24 cellular contexts compared by ENCODE assay signal in genomic region chrX:132505116-132505515, GRCh38. TPM values are rescaled to one million over a fixed set of nuclear protein-coding genes. Genes with fewer than 3 reads are reported as not detected.
DNase-seq lines count a peak whose midpoint lies in the region; ATAC-seq, FAIRE-seq and TF ChIP-seq lines count a peak whose summit lies in the region.
"Had no signal": no experiment of that assay in that cellular context is flagged by ENCODE, and none has a peak within 500 bp of the region (broad histone marks: within the 10 kb centered on the region; RNA-seq: fewer than 3 reads in every experiment).

No MANE protein-coding gene starts in this region.

- DNase-seq in GM19239 (ENCODE audit: insufficient read length, low spot score) (no peak), astrocyte (ENCODE audit: low read depth) (no peak), fibroblast of the aortic adventitia (ENCODE audit: low read depth) (peak; percentile 44), skeletal muscle cell (ENCODE audit: low read depth) (peak; percentile 36), 8988T (no peak), occipital lobe (lab: John Stamatoyannopoulos, UW) (no peak)
- DNase-seq in stimulated activated CD4-positive, alpha-beta T cell treated with anti-CD3 and anti-CD28 coated beads, Interleukin-15, amount 100 ng/mL, for 24 hours = no peak
- DNase-seq: activated CD4-positive, alpha-beta T cell treated with anti-CD3 and anti-CD28 coated beads for 4 hours; activated naive CD8-positive, alpha-beta T cell treated with anti-CD3 and anti-CD28 coated beads for 36 hours; AML-193; DND-41; hippocampal formation; kidney; mesendoderm; natural killer cell; NCI-H1092 treated with DMSO at 0.1 percent for 48 hours; NCI-H2081 treated with DMSO at 0.1 percent for 48 hours; NCI-H510A treated with DMSO at 0.1 percent for 48 hours; posterior cingulate gyrus; SW 1271 had no signal

- no peak overlapping the region for H3K4me3 ChIP-seq in astrocyte (ENCODE audit: insufficient read depth, low read depth, low read length)
- H3K4me3 ChIP-seq in fibroblast of the aortic adventitia (ENCODE audit: low read depth, low read length) = no peak overlapping the region
- H3K4me3 ChIP-seq in skeletal muscle cell (ENCODE audit: low read depth, low read length) = no peak overlapping the region
- H3K4me3 ChIP-seq: esophagus muscularis mucosa had no signal

- no peaks in the 10 kb centered on the region for H3K9me3 Mint-ChIP-seq in astrocyte (ENCODE audit: unreplicated experiment)
- H3K9me3 Mint-ChIP-seq: activated naive CD8-positive, alpha-beta T cell treated with anti-CD3 and anti-CD28 coated beads for 36 hours; natural killer cell had no signal

- TF ChIP-seq CTCF in astrocyte (IDR thresholded peaks at IDR 0.05; ENCODE audit: insufficient read depth, low read depth, low read length) (no peak), fibroblast of the aortic adventitia (IDR thresholded peaks at IDR 0.05; ENCODE audit: insufficient read depth, low read length) (no peak)

- no peak for ATAC-seq in HG02610 (IDR thresholded peaks at IDR 0.05; ENCODE audit: unreplicated experiment)
- ATAC-seq: natural killer cell, Right ventricle myocardium inferior had no signal

- no peaks in the 10 kb centered on the region for H3K4me1 Mint-ChIP-seq in astrocyte (ENCODE audit: low read depth, unreplicated experiment)
- H3K4me1 Mint-ChIP-seq: activated naive CD8-positive, alpha-beta T cell treated with anti-CD3 and anti-CD28 coated beads for 36 hours; natural killer cell had no signal

- no peak overlapping the region for H3K4me3 Mint-ChIP-seq in astrocyte (ENCODE audit: unreplicated experiment)
- H3K4me3 Mint-ChIP-seq: activated naive CD8-positive, alpha-beta T cell treated with anti-CD3 and anti-CD28 coated beads for 36 hours; natural killer cell had no signal

- H3K36me3 Mint-ChIP-seq in astrocyte (ENCODE audit: low read depth, unreplicated experiment) = no peaks in the 10 kb centered on the region
- H3K36me3 Mint-ChIP-seq: activated naive CD8-positive, alpha-beta T cell treated with anti-CD3 and anti-CD28 coated beads for 36 hours; natural killer cell had no signal

- no peaks in the 10 kb centered on the region for H3K27me3 Mint-ChIP-seq in astrocyte (ENCODE audit: low read depth, unreplicated experiment)
- H3K27me3 Mint-ChIP-seq: activated naive CD8-positive, alpha-beta T cell treated with anti-CD3 and anti-CD28 coated beads for 36 hours had no signal

- no peaks in the 10 kb centered on the region for H3K27me3 ChIP-seq in astrocyte (ENCODE audit: insufficient read depth, low read length)
- H3K27me3 ChIP-seq: esophagus muscularis mucosa had no signal

- FAIRE-seq in GM19239 (lab: Jason Lieb, UNC) = peak; percentile 33
- peak; percentile 63 for FAIRE-seq in astrocyte (lab: Jason Lieb, UNC)
- FAIRE-seq: kidney, TTC549 had no signal

- no peaks in the 10 kb centered on the region for H3K9me3 ChIP-seq in astrocyte (ENCODE audit: insufficient read depth, low read depth, low read length)
- H3K9me3 ChIP-seq: esophagus muscularis mucosa had no signal

- H3K9ac ChIP-seq in astrocyte (ENCODE audit: low read length) = no peak overlapping the region

- H3K27ac ChIP-seq in astrocyte (ENCODE audit: low read depth, low read length) = no peak overlapping the region
- H3K27ac ChIP-seq: esophagus muscularis mucosa had no signal

- no peaks in the 10 kb centered on the region for H3K4me1 ChIP-seq in astrocyte (ENCODE audit: insufficient read depth, low read length)
- H3K4me1 ChIP-seq: esophagus muscularis mucosa had no signal

- H2AFZ ChIP-seq in astrocyte (ENCODE audit: low read depth, low read length) = no peak overlapping the region

- H3K27ac Mint-ChIP-seq in astrocyte (ENCODE audit: unreplicated experiment) = no peak overlapping the region
- H3K27ac Mint-ChIP-seq: activated naive CD8-positive, alpha-beta T cell treated with anti-CD3 and anti-CD28 coated beads for 36 hours; natural killer cell had no signal

- no peaks in the 10 kb centered on the region for H3K36me3 ChIP-seq in astrocyte (ENCODE audit: insufficient read depth, low read length)
- H3K36me3 ChIP-seq: esophagus muscularis mucosa had no signal

- H3K4me2 ChIP-seq in astrocyte (ENCODE audit: low read length) = no peak overlapping the region

- no peaks in the 10 kb centered on the region for H4K20me1 ChIP-seq in astrocyte (ENCODE audit: insufficient read depth, low read length)

- no peaks in the 10 kb centered on the region for H3K79me2 ChIP-seq in astrocyte (ENCODE audit: insufficient read depth, low read length)

RNA-seq across cellular contexts. Expression of gene MBNL3, which starts 16.3 kb away (rescaled TPM):
- total RNA-seq in astrocyte (3.5 and 4.1 TPM in 2 replicates), fibroblast of the aortic adventitia (ENCODE audit: low replicate concordance) (5.8 and 10.2 TPM in 2 replicates), occipital lobe (2.8 TPM)

Comparison
In these comparisons a context has a peak if more than half of its experiments do, and no peak if none do; other contexts are left out.
1. DNase-seq: peak in fibroblast of the aortic adventitia (single experiment) and skeletal muscle cell (single experiment); none in GM19239 (single experiment), astrocyte (single experiment), 8988T (single experiment), stimulated activated CD4-positive, alpha-beta T cell treated with anti-CD3 and anti-CD28 coated beads, Interleukin-15, amount 100 ng/mL, for 24 hours (single experiment) and occipital lobe (single experiment).